Comparison of ENCODE assay signal across 17 cellular contexts in the genomic region with DNA sequence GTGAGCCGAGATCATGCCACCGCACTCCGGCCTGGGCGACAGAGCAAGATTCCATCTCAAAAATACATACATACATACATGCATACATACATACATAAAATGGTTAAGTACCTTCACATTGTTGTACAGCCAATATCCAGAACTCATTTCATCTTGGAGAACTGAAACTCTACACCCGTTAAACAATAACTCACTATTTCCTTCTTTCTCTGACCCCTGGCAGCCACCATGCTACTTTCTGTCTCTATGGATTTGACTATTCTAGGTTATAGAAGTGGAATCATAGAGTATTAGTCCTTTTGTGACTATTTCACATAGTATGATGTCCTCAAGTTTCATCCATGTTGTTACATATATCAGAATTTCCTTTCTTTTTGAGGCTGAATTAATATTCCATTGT. TPM values are rescaled to one million over a fixed set of nuclear protein-coding genes. Genes with fewer than 3 reads are reported as not detected.
DNase-seq lines count a peak whose midpoint lies in the region; ATAC-seq, FAIRE-seq and TF ChIP-seq lines count a peak whose summit lies in the region.
"Had no signal": no experiment of that assay in that cellular context is flagged by ENCODE, and none has a peak within 500 bp of the region (broad histone marks: within the 10 kb centered on the region; RNA-seq: fewer than 3 reads in every experiment).

No MANE protein-coding gene starts in this region.

- H3K4me1 ChIP-seq in A673 (ENCODE audit: insufficient read depth, low read length, poor library complexity, severe bottlenecking), result peaks cover 41% of the 10 kb centered on the region
- no peaks in the 10 kb centered on the region for H3K4me1 ChIP-seq in GM12878 (ENCODE audit: control insufficient read depth, insufficient read depth, low read length)

- DNase-seq in A673 (ENCODE audit: low spot score) (no peak), MV-4-11 (lab: John Stamatoyannopoulos, UW) (peak; percentile 81), GM12878 (ENCODE audit: low read depth, low spot score) (no peak), putamen (ENCODE audit: low spot score) (no peak), hypothalamus (lab: John Stamatoyannopoulos, UW) (no peak)
- DNase-seq: CD8-positive, alpha-beta T cell; COR-L47; DMS153; DMS79 treated with DMSO at 0.1 percent for 48 hours; EL; H7 had no signal

- H2AFZ ChIP-seq in GM12878 (ENCODE audit: control insufficient read depth, low read depth, low read length), result no peak overlapping the region
- H2AFZ ChIP-seq: GM23338 had no signal

- no peak overlapping the region for H3K9ac ChIP-seq in GM12878 (ENCODE audit: control insufficient read depth, insufficient read depth, low read length)

- H3K27ac ChIP-seq in A673 (ENCODE audit: low read depth, low read length, poor library complexity, severe bottlenecking) (peak overlapping the region; percentile 68), GM12878 (ENCODE audit: control insufficient read depth, insufficient read depth) (no peak overlapping the region)

- POLR2A ChIA-PET in A673 (lab: Charles Lee; ENCODE audit: low non-redundant PET), result no interaction called here
- POLR2A ChIA-PET in GM12878 (lab: Charles Lee), result no interaction called here

- no peak overlapping the region for H3K4me2 ChIP-seq in GM12878 (ENCODE audit: control insufficient read depth, insufficient read depth)
- H3K4me2 ChIP-seq: GM23338 had no signal

- H3K9me3 ChIP-seq in A673 (ENCODE audit: low read depth, low read length, poor library complexity, severe bottlenecking) (no peaks in the 10 kb centered on the region), GM12878 (replicated peaks; ENCODE audit: control insufficient read depth, insufficient read depth, low read length) (no peaks in the 10 kb centered on the region)

- no peak overlapping the region for H3K4me3 ChIP-seq in A673 (ENCODE audit: low read depth, low read length, poor library complexity, severe bottlenecking)
- H3K4me3 ChIP-seq in GM12878, result no peak overlapping the region
- H3K4me3 ChIP-seq: GM23338 had no signal

- no peaks in the 10 kb centered on the region for H3K36me3 ChIP-seq in A673 (ENCODE audit: insufficient read depth, low read length, poor library complexity, severe bottlenecking)
- H3K36me3 ChIP-seq in GM12878 (ENCODE audit: control insufficient read depth in 2 of 2, insufficient read depth in 2 of 2, low read length in 1 of 2), result no peaks in the 10 kb centered on the region

- FAIRE-seq in GM12878 (lab: Jason Lieb, UNC), result no peak
- FAIRE-seq: A204.1, D721Med, G401.6 had no signal

- TF ChIP-seq RAD21 in GM12878 (IDR thresholded peaks at IDR 0.05; ENCODE audit: insufficient read depth, low read depth, low read length), result no peak

- intact Hi-C loops in A673 (cut with micrococcal nuclease; ENCODE audit: unreplicated experiment), result no loop called here
- intact Hi-C loops in GM12878 (cut with micrococcal nuclease; ENCODE audit: unreplicated experiment), result no loop called here

- BruUV-seq in A673 (replicated peaks; lab: Mats Ljungman, UMichigan), result no TSS peak
- BruUV-seq in GM12878 (replicated peaks; lab: Mats Ljungman, UMichigan), result no TSS peak

- SMC1A ChIA-PET in GM12878 (lab: Charles Lee; ENCODE audit: uncharacterized antibody, unreplicated experiment), result interaction anchor here (0.6 to 0.9 kb wide), 2 partner anchors 9 to 439 kb away, joined by 3 read pairs; no protein-coding TSS in a partner anchor

- TF ChIP-seq POLR2A in GM12878 (IDR thresholded peaks at IDR 0.05; ENCODE audit: low read depth, low read length), result no peak

- H3K27me3 ChIP-seq in A673 (replicated peaks; ENCODE audit: insufficient read depth, low read depth, low read length, poor library complexity) (no peaks in the 10 kb centered on the region), GM12878 (replicated peaks in 1 of 2; ENCODE audit: control insufficient read depth in 2 of 2, insufficient read depth in 2 of 2, low read length in 1 of 2) (no peaks in the 10 kb centered on the region)

- no peak for TF ChIP-seq CTCF in A673 (conservative IDR thresholded peaks at IDR 0.05; ENCODE audit: low read depth, low read length)
- TF ChIP-seq CTCF in GM12878 (IDR thresholded peaks at IDR 0.05 in 2 of 3, conservative IDR thresholded peaks at IDR 0.05 in 1 of 3; ENCODE audit: control insufficient read depth in 2 of 3, extremely low read depth in 1 of 3, insufficient read depth in 1 of 3, low read depth in 3 of 3, low read length in 3 of 3), result no peak

- no peaks in the 10 kb centered on the region for H4K20me1 ChIP-seq in GM12878 (ENCODE audit: control insufficient read depth, insufficient read depth)

- RAD21 ChIA-PET in GM12878 (lab: Charles Lee; ENCODE audit: unreplicated experiment), result no interaction called here

- ATAC-seq in GM18861 (IDR thresholded peaks at IDR 0.05; ENCODE audit: unreplicated experiment) (peak; percentile 44), GM12878 (peak; percentile 38), GM21723 (IDR thresholded peaks at IDR 0.05; ENCODE audit: unreplicated experiment) (no peak)
- ATAC-seq: CD8-positive, alpha-beta T cell; GM23338 had no signal

- no peak for TF ChIP-seq EP300 in GM12878 (IDR thresholded peaks at IDR 0.05; ENCODE audit: borderline replicate concordance in 1 of 2, control insufficient read depth in 1 of 2, low read depth in 2 of 2, low read length in 2 of 2)

- CTCF ChIA-PET in A673 (lab: Charles Lee) (no interaction called here), GM12878 (lab: Yijun Ruan, JAX) (interaction anchor here (0.8 to 1.1 kb wide), 4 partner anchors 9 to 330 kb away, joined by 3 to 5 read pairs (median 4); a partner anchor contains a TSS)

- 84% methylated on average over 5 of the region's 5 CpGs for WGBS in GM12878 (ENCODE audit: insufficient coverage, insufficient replicate concordance, low lambda C conversion rate, missing lambda C conversion rate)

- in situ Hi-C loops in GM12878 (cut with MboI), result no loop called here

- no peaks in the 10 kb centered on the region for H3K79me2 ChIP-seq in GM12878 (ENCODE audit: control insufficient read depth, insufficient read depth, low read length)

RNA-seq across cellular contexts. Expression of a gene that starts 9.6 kb away (rescaled TPM):
- total RNA-seq in A673 (2021) (8.5 and 9.2 TPM in 2 replicates), GM12878 (2014; rRNA removed) (0.96 and 1.3 TPM in 2 replicates), GM12878 (2014; rRNA removed; fragmentation: Illumina TruSeq; extraction: Trizol) (2.8 and 3.3 TPM in 2 replicates), GM12878 (2021) (1.4 and 2.2 TPM in 2 replicates)
- total RNA-seq in GM12878 (2013; cell fraction: nucleolus; rRNA removed), result 15.8 and 16.4 TPM in 2 replicates
- 0.93 TPM for polyA plus RNA-seq in GM12878 (2011; ENCODE audit: low read depth)
- polyA plus RNA-seq in GM12878 (2011; rRNA removed) (1.1 and 2.8 TPM in 2 replicates), GM12878 (2014; fragmentation: Illumina TruSeq; extraction: Trizol) (1.6 and 2.0 TPM in 2 replicates), GM12878 (2014; fragmentation: Nextera tagmentation; extraction: Ambion mirVana) (under 1 TPM; 0.64 to 0.92 TPM), GM12878 (2014; rRNA removed) (0.72 and 0.96 TPM in 2 replicates), GM12878 (2016; fragmentation: Nextera tagmentation; extraction: Ambion mirVana) (1 to 10 TPM; 1.6 to 1.7 TPM)
- polyA plus RNA-seq in GM12878 (2011; cell fraction: cytosol; rRNA removed), result 0.39 and 0.50 TPM in 2 replicates
- 1.6 and 2.1 TPM in 2 replicates for polyA plus RNA-seq in GM12878 (2011; cell fraction: nucleus; rRNA removed)
- polyA plus RNA-seq in GM12878 (2012), result 0.68 and 1.3 TPM in 2 replicates
- 1.8 and 2.6 TPM in 2 replicates for polyA minus RNA-seq in GM12878 (2011; rRNA and poly(A)+ RNA removed)
- 0.73 and 0.80 TPM in 2 replicates for polyA minus RNA-seq in GM12878 (2011; cell fraction: cytosol; rRNA and poly(A)+ RNA removed)
- 1.6 and 3.0 TPM in 2 replicates for polyA minus RNA-seq in GM12878 (2011; cell fraction: nucleus; rRNA and poly(A)+ RNA removed)

RNA-seq across cellular contexts. Expression of a gene that starts 49.1 kb away (rescaled TPM):
- 799 and 872 TPM in 2 replicates for total RNA-seq in A673 (2021)
- total RNA-seq in GM12878 (2013; cell fraction: nucleolus; rRNA removed), result 352 and 386 TPM in 2 replicates
- 664 and 711 TPM in 2 replicates for total RNA-seq in GM12878 (2014; rRNA removed)
- 640 and 686 TPM in 2 replicates for total RNA-seq in GM12878 (2014; rRNA removed; fragmentation: Illumina TruSeq; extraction: Trizol)
- total RNA-seq in GM12878 (2021), result 605 and 619 TPM in 2 replicates
- 245 TPM for polyA plus RNA-seq in GM12878 (2011; ENCODE audit: low read depth)
- 695 and 757 TPM in 2 replicates for polyA plus RNA-seq in GM12878 (2011; rRNA removed)
- 501 and 525 TPM in 2 replicates for polyA plus RNA-seq in GM12878 (2011; cell fraction: cytosol; rRNA removed)
- polyA plus RNA-seq in GM12878 (2011; cell fraction: nucleus; rRNA removed), result 615 and 749 TPM in 2 replicates
- polyA plus RNA-seq in GM12878 (2012), result 411 and 414 TPM in 2 replicates
- polyA plus RNA-seq in GM12878 (2014; fragmentation: Illumina TruSeq; extraction: Trizol), result 970 and 993 TPM in 2 replicates
- polyA plus RNA-seq in GM12878 (2014; fragmentation: Nextera tagmentation; extraction: Ambion mirVana), result 100 to 1,000 TPM; 235 to 307 TPM
- polyA plus RNA-seq in GM12878 (2014; rRNA removed), result 793 and 882 TPM in 2 replicates
- polyA plus RNA-seq in GM12878 (2016; fragmentation: Nextera tagmentation; extraction: Ambion mirVana), result 100 to 1,000 TPM; 558 to 640 TPM
- 551 and 631 TPM in 2 replicates for polyA minus RNA-seq in GM12878 (2011; rRNA and poly(A)+ RNA removed)
- 264 and 321 TPM in 2 replicates for polyA minus RNA-seq in GM12878 (2011; cell fraction: cytosol; rRNA and poly(A)+ RNA removed)
- polyA minus RNA-seq in GM12878 (2011; cell fraction: nucleus; rRNA and poly(A)+ RNA removed), result 507 and 785 TPM in 2 replicates

RNA-seq across cellular contexts. Expression of a gene that starts 49.7 kb away (rescaled TPM):
- total RNA-seq in A673 (2021), result 32.2 and 36.4 TPM in 2 replicates
- 10.0 and 11.8 TPM in 2 replicates for total RNA-seq in GM12878 (2013; cell fraction: nucleolus; rRNA removed)
- total RNA-seq in GM12878 (2014; rRNA removed), result 5.8 and 7.0 TPM in 2 replicates
- total RNA-seq in GM12878 (2014; rRNA removed; fragmentation: Illumina TruSeq; extraction: Trizol), result 22.5 and 22.9 TPM in 2 replicates
- 18.0 and 19.4 TPM in 2 replicates for total RNA-seq in GM12878 (2021)
- 2.4 TPM for polyA plus RNA-seq in GM12878 (2011; ENCODE audit: low read depth)
- 3.6 and 4.9 TPM in 2 replicates for polyA plus RNA-seq in GM12878 (2011; rRNA removed)
- 1.7 and 2.8 TPM in 2 replicates for polyA plus RNA-seq in GM12878 (2011; cell fraction: cytosol; rRNA removed)
- 2.1 and 3.6 TPM in 2 replicates for polyA plus RNA-seq in GM12878 (2011; cell fraction: nucleus; rRNA removed)
- 5.1 and 8.7 TPM in 2 replicates for polyA plus RNA-seq in GM12878 (2012)
- polyA plus RNA-seq in GM12878 (2014; fragmentation: Illumina TruSeq; extraction: Trizol), result 27.4 and 32.6 TPM in 2 replicates
- 10 to 100 TPM; 12.0 to 12.8 TPM for polyA plus RNA-seq in GM12878 (2014; fragmentation: Nextera tagmentation; extraction: Ambion mirVana)
- 7.8 and 8.5 TPM in 2 replicates for polyA plus RNA-seq in GM12878 (2014; rRNA removed)
- 10 to 100 TPM; 28.4 to 34.1 TPM for polyA plus RNA-seq in GM12878 (2016; fragmentation: Nextera tagmentation; extraction: Ambion mirVana)
- polyA minus RNA-seq in GM12878 (2011; rRNA and poly(A)+ RNA removed), result 4.3 and 8.5 TPM in 2 replicates
- 5.8 and 6.0 TPM in 2 replicates for polyA minus RNA-seq in GM12878 (2011; cell fraction: cytosol; rRNA and poly(A)+ RNA removed)
- polyA minus RNA-seq in GM12878 (2011; cell fraction: nucleus; rRNA and poly(A)+ RNA removed), result 1.3 and 2.2 TPM in 2 replicates
